1 cellular context compared by ENCODE assay signal in the genomic region with DNA sequence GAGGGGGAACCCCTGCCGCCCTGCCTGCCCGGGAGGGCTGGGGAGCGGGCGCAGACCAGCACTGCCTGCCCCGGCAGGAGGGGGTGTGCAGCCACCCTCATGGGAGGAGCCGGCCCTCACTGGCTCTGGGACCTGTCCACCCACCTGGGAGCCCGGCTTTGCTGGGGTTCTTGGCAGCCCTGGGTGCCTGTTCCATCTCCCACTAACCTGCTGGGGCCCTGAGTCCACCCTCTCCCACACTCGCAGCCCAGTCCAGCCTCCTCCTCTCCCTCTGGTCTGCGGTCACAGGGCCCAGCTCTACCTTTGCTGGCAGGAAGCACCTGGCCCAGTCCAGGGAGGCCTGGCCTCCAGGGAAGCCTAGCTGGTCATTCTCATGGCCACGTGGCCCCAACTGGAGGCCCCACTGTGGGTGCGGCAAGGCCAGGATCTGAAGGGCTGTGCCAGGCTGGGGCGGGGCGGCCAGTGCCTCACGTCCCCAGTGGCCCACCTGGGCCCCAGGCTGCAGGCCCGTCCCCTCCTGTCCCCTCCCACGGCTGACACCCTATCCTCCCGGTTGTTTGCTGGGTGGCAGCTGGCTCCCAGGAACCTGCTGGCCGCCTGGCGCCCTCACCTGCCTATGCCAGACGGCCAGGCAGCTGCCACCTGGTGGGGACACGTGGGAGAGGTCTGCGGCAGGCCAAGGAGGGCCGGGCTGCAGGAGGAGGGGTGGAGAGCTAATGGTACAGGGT.
TF ChIP-seq lines count a peak whose summit lies in the region.

A gene (minus strand): TSS at position 393 of the 728 bp plus-strand sequence. CDS start 721 bp downstream, outside the sequence.

TF ChIP-seq in HepG2, 621 proteins besides CTCF, POLR2A, EP300 and RAD21 (continued from another document and continues in another):
- TF ChIP-seq, protein P1, sequence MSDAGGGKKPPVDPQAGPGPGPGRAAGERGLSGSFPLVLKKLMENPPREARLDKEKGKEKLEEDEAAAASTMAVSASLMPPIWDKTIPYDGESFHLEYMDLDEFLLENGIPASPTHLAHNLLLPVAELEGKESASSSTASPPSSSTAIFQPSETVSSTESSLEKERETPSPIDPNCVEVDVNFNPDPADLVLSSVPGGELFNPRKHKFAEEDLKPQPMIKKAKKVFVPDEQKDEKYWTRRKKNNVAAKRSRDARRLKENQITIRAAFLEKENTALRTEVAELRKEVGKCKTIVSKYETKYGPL (CRISPR knock-in tag; IDR thresholded peaks at IDR 0.05) = peak; percentile 63; the same call in 1 of the 2 replicates
- peak; percentile 73; the same call in 1 of the 2 replicates for TF ChIP-seq ZNF205 (CRISPR knock-in tag; IDR thresholded peaks at IDR 0.05)
- TF ChIP-seq, protein P2, sequence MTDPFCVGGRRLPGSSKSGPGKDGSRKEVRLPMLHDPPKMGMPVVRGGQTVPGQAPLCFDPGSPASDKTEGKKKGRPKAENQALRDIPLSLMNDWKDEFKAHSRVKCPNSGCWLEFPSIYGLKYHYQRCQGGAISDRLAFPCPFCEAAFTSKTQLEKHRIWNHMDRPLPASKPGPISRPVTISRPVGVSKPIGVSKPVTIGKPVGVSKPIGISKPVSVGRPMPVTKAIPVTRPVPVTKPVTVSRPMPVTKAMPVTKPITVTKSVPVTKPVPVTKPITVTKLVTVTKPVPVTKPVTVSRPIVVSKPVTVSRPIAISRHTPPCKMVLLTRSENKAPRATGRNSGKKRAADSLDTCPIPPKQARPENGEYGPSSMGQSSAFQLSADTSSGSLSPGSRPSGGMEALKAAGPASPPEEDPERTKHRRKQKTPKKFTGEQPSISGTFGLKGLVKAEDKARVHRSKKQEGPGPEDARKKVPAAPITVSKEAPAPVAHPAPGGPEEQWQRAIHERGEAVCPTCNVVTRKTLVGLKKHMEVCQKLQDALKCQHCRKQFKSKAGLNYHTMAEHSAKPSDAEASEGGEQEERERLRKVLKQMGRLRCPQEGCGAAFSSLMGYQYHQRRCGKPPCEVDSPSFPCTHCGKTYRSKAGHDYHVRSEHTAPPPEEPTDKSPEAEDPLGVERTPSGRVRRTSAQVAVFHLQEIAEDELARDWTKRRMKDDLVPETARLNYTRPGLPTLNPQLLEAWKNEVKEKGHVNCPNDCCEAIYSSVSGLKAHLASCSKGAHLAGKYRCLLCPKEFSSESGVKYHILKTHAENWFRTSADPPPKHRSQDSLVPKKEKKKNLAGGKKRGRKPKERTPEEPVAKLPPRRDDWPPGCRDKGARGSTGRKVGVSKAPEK (CRISPR knock-in tag; IDR thresholded peaks at IDR 0.05; ENCODE audit: borderline replicate concordance) = no peak
- TF ChIP-seq KLF12 (CRISPR knock-in tag; IDR thresholded peaks at IDR 0.05; ENCODE audit: borderline replicate concordance) = peak; percentile 89
- TF ChIP-seq FOSL1 (CRISPR knock-in tag; IDR thresholded peaks at IDR 0.05; ENCODE audit: borderline replicate concordance) = peak; percentile 43; the same call in 1 of the 2 replicates
- TF ChIP-seq, protein P3, sequence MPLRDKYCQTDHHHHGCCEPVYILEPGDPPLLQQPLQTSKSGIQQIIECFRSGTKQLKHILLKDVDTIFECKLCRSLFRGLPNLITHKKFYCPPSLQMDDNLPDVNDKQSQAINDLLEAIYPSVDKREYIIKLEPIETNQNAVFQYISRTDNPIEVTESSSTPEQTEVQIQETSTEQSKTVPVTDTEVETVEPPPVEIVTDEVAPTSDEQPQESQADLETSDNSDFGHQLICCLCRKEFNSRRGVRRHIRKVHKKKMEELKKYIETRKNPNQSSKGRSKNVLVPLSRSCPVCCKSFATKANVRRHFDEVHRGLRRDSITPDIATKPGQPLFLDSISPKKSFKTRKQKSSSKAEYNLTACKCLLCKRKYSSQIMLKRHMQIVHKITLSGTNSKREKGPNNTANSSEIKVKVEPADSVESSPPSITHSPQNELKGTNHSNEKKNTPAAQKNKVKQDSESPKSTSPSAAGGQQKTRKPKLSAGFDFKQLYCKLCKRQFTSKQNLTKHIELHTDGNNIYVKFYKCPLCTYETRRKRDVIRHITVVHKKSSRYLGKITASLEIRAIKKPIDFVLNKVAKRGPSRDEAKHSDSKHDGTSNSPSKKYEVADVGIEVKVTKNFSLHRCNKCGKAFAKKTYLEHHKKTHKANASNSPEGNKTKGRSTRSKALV (CRISPR knock-in tag; IDR thresholded peaks at IDR 0.05) = peak; percentile 89
- TF ChIP-seq KDM5A (IDR thresholded peaks at IDR 0.05; ENCODE audit: borderline replicate concordance, low read length) = peak; percentile 19; the same call in 1 of the 2 replicates
- TF ChIP-seq NCOR1 (IDR thresholded peaks at IDR 0.05; ENCODE audit: borderline replicate concordance, low read length) = no peak
- no peak for TF ChIP-seq CENPT (CRISPR knock-in tag; IDR thresholded peaks at IDR 0.05; ENCODE audit: low read depth)
- TF ChIP-seq, protein P4, sequence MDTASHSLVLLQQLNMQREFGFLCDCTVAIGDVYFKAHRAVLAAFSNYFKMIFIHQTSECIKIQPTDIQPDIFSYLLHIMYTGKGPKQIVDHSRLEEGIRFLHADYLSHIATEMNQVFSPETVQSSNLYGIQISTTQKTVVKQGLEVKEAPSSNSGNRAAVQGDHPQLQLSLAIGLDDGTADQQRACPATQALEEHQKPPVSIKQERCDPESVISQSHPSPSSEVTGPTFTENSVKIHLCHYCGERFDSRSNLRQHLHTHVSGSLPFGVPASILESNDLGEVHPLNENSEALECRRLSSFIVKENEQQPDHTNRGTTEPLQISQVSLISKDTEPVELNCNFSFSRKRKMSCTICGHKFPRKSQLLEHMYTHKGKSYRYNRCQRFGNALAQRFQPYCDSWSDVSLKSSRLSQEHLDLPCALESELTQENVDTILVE (CRISPR knock-in tag; IDR thresholded peaks at IDR 0.05) = peak; percentile 84; the same call in 1 of the 2 replicates
- TF ChIP-seq, protein P5, sequence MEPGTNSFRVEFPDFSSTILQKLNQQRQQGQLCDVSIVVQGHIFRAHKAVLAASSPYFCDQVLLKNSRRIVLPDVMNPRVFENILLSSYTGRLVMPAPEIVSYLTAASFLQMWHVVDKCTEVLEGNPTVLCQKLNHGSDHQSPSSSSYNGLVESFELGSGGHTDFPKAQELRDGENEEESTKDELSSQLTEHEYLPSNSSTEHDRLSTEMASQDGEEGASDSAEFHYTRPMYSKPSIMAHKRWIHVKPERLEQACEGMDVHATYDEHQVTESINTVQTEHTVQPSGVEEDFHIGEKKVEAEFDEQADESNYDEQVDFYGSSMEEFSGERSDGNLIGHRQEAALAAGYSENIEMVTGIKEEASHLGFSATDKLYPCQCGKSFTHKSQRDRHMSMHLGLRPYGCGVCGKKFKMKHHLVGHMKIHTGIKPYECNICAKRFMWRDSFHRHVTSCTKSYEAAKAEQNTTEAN (CRISPR knock-in tag; conservative IDR thresholded peaks at IDR 0.05) = 0 out of 2 replicates have a peak, but pooled peaks have one; percentile 72
- TF ChIP-seq ZNF30 (CRISPR knock-in tag; IDR thresholded peaks at IDR 0.05) = no peak
- TF ChIP-seq TBX3 (IDR thresholded peaks at IDR 0.05; ENCODE audit: borderline replicate concordance) = peak; percentile 31; the same call in 1 of the 2 replicates
- TF ChIP-seq SNAI1 (CRISPR knock-in tag; IDR thresholded peaks at IDR 0.05; ENCODE audit: borderline replicate concordance) = peak; percentile 89
- TF ChIP-seq ZNF605 (CRISPR knock-in tag; IDR thresholded peaks at IDR 0.05) = peak; percentile 67; the same call in 1 of the 2 replicates
- TF ChIP-seq ZNF83 (CRISPR knock-in tag; IDR thresholded peaks at IDR 0.05; ENCODE audit: borderline replicate concordance) = no peak
- peak in 1 of 2 experiments; percentile 82; a peak in 2 of 4 replicates for TF ChIP-seq KLF16 (CRISPR knock-in tag; IDR thresholded peaks at IDR 0.05)
- TF ChIP-seq, protein P6, sequence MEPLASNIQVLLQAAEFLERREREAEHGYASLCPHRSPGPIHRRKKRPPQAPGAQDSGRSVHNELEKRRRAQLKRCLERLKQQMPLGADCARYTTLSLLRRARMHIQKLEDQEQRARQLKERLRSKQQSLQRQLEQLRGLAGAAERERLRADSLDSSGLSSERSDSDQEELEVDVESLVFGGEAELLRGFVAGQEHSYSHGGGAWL (CRISPR knock-in tag; IDR thresholded peaks at IDR 0.05) = peak; percentile 92
- TF ChIP-seq PLRG1 (conservative IDR thresholded peaks at IDR 0.05) = no peak
- TF ChIP-seq, protein P7, sequence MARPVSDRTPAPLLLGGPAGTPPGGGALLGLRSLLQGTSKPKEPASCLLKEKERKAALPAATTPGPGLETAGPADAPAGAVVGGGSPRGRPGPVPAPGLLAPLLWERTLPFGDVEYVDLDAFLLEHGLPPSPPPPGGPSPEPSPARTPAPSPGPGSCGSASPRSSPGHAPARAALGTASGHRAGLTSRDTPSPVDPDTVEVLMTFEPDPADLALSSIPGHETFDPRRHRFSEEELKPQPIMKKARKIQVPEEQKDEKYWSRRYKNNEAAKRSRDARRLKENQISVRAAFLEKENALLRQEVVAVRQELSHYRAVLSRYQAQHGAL (CRISPR knock-in tag; IDR thresholded peaks at IDR 0.05; ENCODE audit: not compliant biosample characterization) = no peak
- TF ChIP-seq, protein P8, sequence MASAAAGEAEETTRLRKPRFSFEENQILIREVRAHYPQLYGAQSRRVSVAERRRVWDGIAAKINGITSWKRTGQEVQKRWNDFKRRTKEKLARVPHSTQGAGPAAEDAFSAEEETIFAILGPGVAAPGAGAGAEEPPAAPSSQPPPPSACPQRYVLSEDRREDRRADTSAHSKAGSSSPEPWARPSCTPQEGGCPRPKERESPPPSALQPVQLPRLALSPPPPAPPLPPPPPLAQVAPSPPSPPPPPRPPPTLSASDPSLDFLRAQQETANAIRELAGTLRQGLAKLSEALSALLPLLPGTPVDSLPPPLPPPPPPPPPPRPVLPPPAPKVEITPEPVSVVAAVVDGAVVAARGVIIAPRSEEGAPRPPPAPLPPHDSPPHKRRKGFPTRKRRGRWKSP (CRISPR knock-in tag; IDR thresholded peaks at IDR 0.05) = no peak
- TF ChIP-seq, protein P9, sequence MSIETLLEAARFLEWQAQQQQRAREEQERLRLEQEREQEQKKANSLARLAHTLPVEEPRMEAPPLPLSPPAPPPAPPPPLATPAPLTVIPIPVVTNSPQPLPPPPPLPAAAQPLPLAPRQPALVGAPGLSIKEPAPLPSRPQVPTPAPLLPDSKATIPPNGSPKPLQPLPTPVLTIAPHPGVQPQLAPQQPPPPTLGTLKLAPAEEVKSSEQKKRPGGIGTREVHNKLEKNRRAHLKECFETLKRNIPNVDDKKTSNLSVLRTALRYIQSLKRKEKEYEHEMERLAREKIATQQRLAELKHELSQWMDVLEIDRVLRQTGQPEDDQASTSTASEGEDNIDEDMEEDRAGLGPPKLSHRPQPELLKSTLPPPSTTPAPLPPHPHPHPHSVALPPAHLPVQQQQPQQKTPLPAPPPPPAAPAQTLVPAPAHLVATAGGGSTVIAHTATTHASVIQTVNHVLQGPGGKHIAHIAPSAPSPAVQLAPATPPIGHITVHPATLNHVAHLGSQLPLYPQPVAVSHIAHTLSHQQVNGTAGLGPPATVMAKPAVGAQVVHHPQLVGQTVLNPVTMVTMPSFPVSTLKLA (IDR thresholded peaks at IDR 0.05) = peak; percentile 64
- TF ChIP-seq BRCA1 (CRISPR knock-in tag; IDR thresholded peaks at IDR 0.05) = peak; percentile 86
- TF ChIP-seq, protein P10, sequence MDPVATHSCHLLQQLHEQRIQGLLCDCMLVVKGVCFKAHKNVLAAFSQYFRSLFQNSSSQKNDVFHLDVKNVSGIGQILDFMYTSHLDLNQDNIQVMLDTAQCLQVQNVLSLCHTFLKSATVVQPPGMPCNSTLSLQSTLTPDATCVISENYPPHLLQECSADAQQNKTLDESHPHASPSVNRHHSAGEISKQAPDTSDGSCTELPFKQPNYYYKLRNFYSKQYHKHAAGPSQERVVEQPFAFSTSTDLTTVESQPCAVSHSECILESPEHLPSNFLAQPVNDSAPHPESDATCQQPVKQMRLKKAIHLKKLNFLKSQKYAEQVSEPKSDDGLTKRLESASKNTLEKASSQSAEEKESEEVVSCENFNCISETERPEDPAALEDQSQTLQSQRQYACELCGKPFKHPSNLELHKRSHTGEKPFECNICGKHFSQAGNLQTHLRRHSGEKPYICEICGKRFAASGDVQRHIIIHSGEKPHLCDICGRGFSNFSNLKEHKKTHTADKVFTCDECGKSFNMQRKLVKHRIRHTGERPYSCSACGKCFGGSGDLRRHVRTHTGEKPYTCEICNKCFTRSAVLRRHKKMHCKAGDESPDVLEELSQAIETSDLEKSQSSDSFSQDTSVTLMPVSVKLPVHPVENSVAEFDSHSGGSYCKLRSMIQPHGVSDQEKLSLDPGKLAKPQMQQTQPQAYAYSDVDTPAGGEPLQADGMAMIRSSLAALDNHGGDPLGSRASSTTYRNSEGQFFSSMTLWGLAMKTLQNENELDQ (CRISPR knock-in tag; IDR thresholded peaks at IDR 0.05; ENCODE audit: borderline replicate concordance) = no peak
- TF ChIP-seq, protein P11, sequence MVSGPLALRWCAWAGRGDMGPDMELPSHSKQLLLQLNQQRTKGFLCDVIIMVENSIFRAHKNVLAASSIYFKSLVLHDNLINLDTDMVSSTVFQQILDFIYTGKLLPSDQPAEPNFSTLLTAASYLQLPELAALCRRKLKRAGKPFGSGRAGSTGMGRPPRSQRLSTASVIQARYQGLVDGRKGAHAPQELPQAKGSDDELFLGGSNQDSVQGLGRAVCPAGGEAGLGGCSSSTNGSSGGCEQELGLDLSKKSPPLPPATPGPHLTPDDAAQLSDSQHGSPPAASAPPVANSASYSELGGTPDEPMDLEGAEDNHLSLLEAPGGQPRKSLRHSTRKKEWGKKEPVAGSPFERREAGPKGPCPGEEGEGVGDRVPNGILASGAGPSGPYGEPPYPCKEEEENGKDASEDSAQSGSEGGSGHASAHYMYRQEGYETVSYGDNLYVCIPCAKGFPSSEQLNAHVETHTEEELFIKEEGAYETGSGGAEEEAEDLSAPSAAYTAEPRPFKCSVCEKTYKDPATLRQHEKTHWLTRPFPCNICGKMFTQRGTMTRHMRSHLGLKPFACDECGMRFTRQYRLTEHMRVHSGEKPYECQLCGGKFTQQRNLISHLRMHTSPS (CRISPR knock-in tag; IDR thresholded peaks at IDR 0.05; ENCODE audit: low read depth) = peak; percentile 99
- TF ChIP-seq, protein P12, sequence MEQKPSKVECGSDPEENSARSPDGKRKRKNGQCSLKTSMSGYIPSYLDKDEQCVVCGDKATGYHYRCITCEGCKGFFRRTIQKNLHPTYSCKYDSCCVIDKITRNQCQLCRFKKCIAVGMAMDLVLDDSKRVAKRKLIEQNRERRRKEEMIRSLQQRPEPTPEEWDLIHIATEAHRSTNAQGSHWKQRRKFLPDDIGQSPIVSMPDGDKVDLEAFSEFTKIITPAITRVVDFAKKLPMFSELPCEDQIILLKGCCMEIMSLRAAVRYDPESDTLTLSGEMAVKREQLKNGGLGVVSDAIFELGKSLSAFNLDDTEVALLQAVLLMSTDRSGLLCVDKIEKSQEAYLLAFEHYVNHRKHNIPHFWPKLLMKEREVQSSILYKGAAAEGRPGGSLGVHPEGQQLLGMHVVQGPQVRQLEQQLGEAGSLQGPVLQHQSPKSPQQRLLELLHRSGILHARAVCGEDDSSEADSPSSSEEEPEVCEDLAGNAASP (CRISPR knock-in tag; IDR thresholded peaks at IDR 0.05; ENCODE audit: borderline replicate concordance) = peak; percentile 67; the same call in 1 of the 2 replicates
- peak; percentile 40 for TF ChIP-seq HNRNPLL (IDR thresholded peaks at IDR 0.05; ENCODE audit: low read depth, low read length, poor library complexity, severe bottlenecking)
- 0 out of 2 replicates have a peak, but pooled peaks have one; percentile 22 for TF ChIP-seq ZNF138 (CRISPR knock-in tag; IDR thresholded peaks at IDR 0.05; ENCODE audit: low read depth)
- TF ChIP-seq, protein P13, sequence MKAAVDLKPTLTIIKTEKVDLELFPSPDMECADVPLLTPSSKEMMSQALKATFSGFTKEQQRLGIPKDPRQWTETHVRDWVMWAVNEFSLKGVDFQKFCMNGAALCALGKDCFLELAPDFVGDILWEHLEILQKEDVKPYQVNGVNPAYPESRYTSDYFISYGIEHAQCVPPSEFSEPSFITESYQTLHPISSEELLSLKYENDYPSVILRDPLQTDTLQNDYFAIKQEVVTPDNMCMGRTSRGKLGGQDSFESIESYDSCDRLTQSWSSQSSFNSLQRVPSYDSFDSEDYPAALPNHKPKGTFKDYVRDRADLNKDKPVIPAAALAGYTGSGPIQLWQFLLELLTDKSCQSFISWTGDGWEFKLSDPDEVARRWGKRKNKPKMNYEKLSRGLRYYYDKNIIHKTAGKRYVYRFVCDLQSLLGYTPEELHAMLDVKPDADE (CRISPR knock-in tag; IDR thresholded peaks at IDR 0.05) = 0 out of 2 replicates have a peak, but pooled peaks have one; percentile 54
- no peak for TF ChIP-seq MZF1 (CRISPR knock-in tag; IDR thresholded peaks at IDR 0.05; ENCODE audit: borderline replicate concordance)
